In genomic region chr5:33696413-33696812, GRCh38 we compare ENCODE assay signal across 27 cellular contexts.
"Had no signal": no experiment of that assay in that cellular context is flagged by ENCODE, and none has a peak within 500 bp of the region (broad histone marks: within the 10 kb centered on the region; RNA-seq: fewer than 3 reads in every experiment).

No MANE protein-coding gene starts in this region.

- H3K36me3 ChIP-seq: adrenal gland, breast epithelium, esophagus muscularis mucosa, gastrocnemius medialis had no signal

- H3K9me3 ChIP-seq: adrenal gland, esophagus muscularis mucosa, gastrocnemius medialis had no signal

- DNase-seq: activated CD4-positive, alpha-beta memory T cell treated with anti-CD3 and anti-CD28 coated beads for 36 hours; activated CD4-positive, alpha-beta T cell treated with anti-CD3 and anti-CD28 coated beads for 36 hours; activated CD4-positive, alpha-beta T cell treated with anti-CD3 and anti-CD28 coated beads, Interleukin-2, amount 10 ng/mL, durations not matched to agents 24 days and 14 days; activated CD4-positive, CD25-positive, alpha-beta regulatory T cell; activated CD4-positive, CD25-positive, alpha-beta regulatory T cell treated with anti-CD3 and anti-CD28 coated beads, Interleukin-2, amount 50 U/mL, for 72 hours; activated CD8-positive, alpha-beta memory T cell treated with anti-CD3 and anti-CD28 coated beads, Interleukin-2, amount 10 ng/mL, durations not matched to agents 7 days and 5 days; activated CD8-positive, alpha-beta memory T cell treated with anti-CD3 and anti-CD28 coated beads, Interleukin-2, amount 50 U/mL, for 4 hours; activated CD8-positive, alpha-beta T cell treated with anti-CD3 and anti-CD28 coated beads, Interleukin-2, amount 10 ng/mL, durations not matched to agents 7 days and 5 days; activated effector memory CD4-positive, alpha-beta T cell treated with anti-CD3 and anti-CD28 coated beads, Interleukin-2, amount 50 U/mL, for 16 hours; activated naive CD4-positive, alpha-beta T cell treated with anti-CD3 and anti-CD28 coated beads for 36 hours; activated naive CD8-positive, alpha-beta T cell treated with anti-CD3 and anti-CD28 coated beads for 36 hours; activated naive CD8-positive, alpha-beta T cell treated with anti-CD3 and anti-CD28 coated beads, Interleukin-2, amount 50 U/mL, for 24 hours; activated T-cell treated with anti-CD3 and anti-CD28 coated beads, Interleukin-2, amount 50 U/mL, for 1 hour; activated T-cell treated with anti-CD3 and anti-CD28 coated beads, Interleukin-2, amount 50 U/mL, for 48 hours; adrenal gland; amygdala; aorta; dorsolateral prefrontal cortex; effector memory CD4-positive, alpha-beta T cell; erythroblast; foreskin keratinocyte; gastrocnemius medialis; glutamatergic neuron; T-helper 2 cell had no signal

- H3K27me3 ChIP-seq: adrenal gland, breast epithelium, dorsolateral prefrontal cortex, esophagus muscularis mucosa, foreskin keratinocyte, gastrocnemius medialis had no signal

- H3K4me3 ChIP-seq: adrenal gland, breast epithelium, coronary artery, dorsolateral prefrontal cortex, esophagus muscularis mucosa, gastrocnemius medialis had no signal

- H3K4me1 ChIP-seq: adrenal gland, breast epithelium, esophagus muscularis mucosa, foreskin keratinocyte, gastrocnemius medialis had no signal

- H3K27ac ChIP-seq: adrenal gland, breast epithelium, coronary artery, dorsolateral prefrontal cortex, esophagus muscularis mucosa, foreskin keratinocyte, gastrocnemius medialis had no signal
